22 cellular contexts compared by ENCODE assay signal in the genomic region with DNA sequence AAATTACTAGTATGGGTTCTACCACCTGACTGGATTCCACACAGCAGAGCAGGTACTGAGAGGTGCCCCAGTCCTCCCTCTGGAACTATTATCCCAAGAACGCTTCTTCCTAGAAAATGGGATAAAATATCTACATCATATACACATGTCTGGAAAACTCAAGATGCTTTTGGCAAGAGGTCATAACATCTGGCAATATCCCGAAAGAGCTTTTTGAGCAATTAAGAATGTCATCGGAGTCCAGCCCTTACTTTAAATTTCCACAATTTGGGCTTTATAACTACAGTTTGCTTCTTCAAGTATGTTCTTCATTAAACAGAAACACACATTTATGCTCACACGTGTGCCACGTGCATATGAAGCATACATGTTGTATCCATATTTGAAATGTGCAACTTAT.
"Had no signal": no experiment of that assay in that cellular context is flagged by ENCODE, and none has a peak within 500 bp of the region (broad histone marks: within the 10 kb centered on the region; RNA-seq: fewer than 3 reads in every experiment).

No MANE protein-coding gene starts in this region.

- H3K4me3 Mint-ChIP-seq: activated CD4-positive, alpha-beta T cell treated with anti-CD3 and anti-CD28 coated beads, Interleukin-2, amount 10 ng/mL, durations not matched to agents 7 days and 5 days; activated T-cell treated with anti-CD3 and anti-CD28 coated beads, Interleukin-2, amount 50 U/mL, for 72 hours; immature natural killer cell; naive thymus-derived CD8-positive, alpha-beta T cell; stimulated activated memory B cell treated with anti-CD40 and anti-IgM and Interleukin-4, amounts not matched to agents 10 μg/mL and 1 μg/mL and 100 μg/mL, for 72 hours had no signal

- H3K4me3 ChIP-seq: colonic mucosa, testis, upper lobe of right lung had no signal

- H3K27me3 ChIP-seq: brain microvascular endothelial cell, colonic mucosa, testis, upper lobe of right lung had no signal

- H3K9me3 ChIP-seq: colonic mucosa, testis, upper lobe of right lung had no signal

- DNase-seq: activated CD4-positive, alpha-beta T cell treated with anti-CD3 and anti-CD28 coated beads, Interleukin-2, amount 10 ng/mL, durations not matched to agents 7 days and 5 days; activated CD8-positive, alpha-beta memory T cell treated with anti-CD3 and anti-CD28 coated beads for 24 hours; activated CD8-positive, alpha-beta memory T cell treated with anti-CD3 and anti-CD28 coated beads, Interleukin-2, amount 50 U/mL, for 48 hours; activated effector memory CD4-positive, alpha-beta T cell treated with anti-CD3 and anti-CD28 coated beads, Interleukin-2, amount 50 U/mL, for 16 hours; activated naive CD4-positive, alpha-beta T cell treated with anti-CD3 and anti-CD28 coated beads, Interleukin-2, amount 50 U/mL, for 16 hours; activated T-cell treated with anti-CD3 and anti-CD28 coated beads, Interleukin-2, amount 50 U/mL, for 72 hours; aorta; brain microvascular endothelial cell; central memory CD4-positive, alpha-beta T cell; colonic mucosa; immature natural killer cell; left ventricle myocardium superior; mesendoderm; naive thymus-derived CD8-positive, alpha-beta T cell; stimulated activated CD4-positive, alpha-beta T cell treated with anti-CD3 and anti-CD28 coated beads, Interleukin-4, amount 100 ng/mL, for 4 hours; T1000; testis; upper lobe of right lung had no signal

- H3K27ac ChIP-seq: colonic mucosa, parathyroid adenoma, testis, upper lobe of right lung had no signal

- H3K9me3 Mint-ChIP-seq: activated CD4-positive, alpha-beta T cell treated with anti-CD3 and anti-CD28 coated beads, Interleukin-2, amount 10 ng/mL, durations not matched to agents 7 days and 5 days; stimulated activated memory B cell treated with anti-CD40 and anti-IgM and Interleukin-4, amounts not matched to agents 10 μg/mL and 1 μg/mL and 100 μg/mL, for 72 hours had no signal

- H3K36me3 ChIP-seq: brain microvascular endothelial cell, colonic mucosa, upper lobe of right lung had no signal

- H3K4me1 ChIP-seq: colonic mucosa, parathyroid adenoma, testis, upper lobe of right lung had no signal

- H3K36me3 Mint-ChIP-seq: immature natural killer cell; stimulated activated memory B cell treated with anti-CD40 and anti-IgM and Interleukin-4, amounts not matched to agents 10 μg/mL and 1 μg/mL and 100 μg/mL, for 72 hours had no signal

- H3K27ac Mint-ChIP-seq: activated CD4-positive, alpha-beta T cell treated with anti-CD3 and anti-CD28 coated beads, Interleukin-2, amount 10 ng/mL, durations not matched to agents 7 days and 5 days; activated T-cell treated with anti-CD3 and anti-CD28 coated beads, Interleukin-2, amount 50 U/mL, for 72 hours; immature natural killer cell; naive thymus-derived CD8-positive, alpha-beta T cell; stimulated activated memory B cell treated with anti-CD40 and anti-IgM and Interleukin-4, amounts not matched to agents 10 μg/mL and 1 μg/mL and 100 μg/mL, for 72 hours had no signal

- ATAC-seq: activated CD4-positive, CD25-positive, alpha-beta regulatory T cell treated with anti-CD3 and anti-CD28 coated beads, Interleukin-2, amount 50 U/mL, for 24 hours; activated T-cell treated with anti-CD3 and anti-CD28 coated beads, Interleukin-2, amount 50 U/mL, for 72 hours; left ventricle myocardium superior; naive thymus-derived CD8-positive, alpha-beta T cell; sciatic nerve; stimulated activated memory B cell treated with anti-CD40 and anti-IgM and Interleukin-4, amounts not matched to agents 10 μg/mL and 1 μg/mL and 100 μg/mL, for 72 hours; upper lobe of right lung had no signal

- H3K4me1 Mint-ChIP-seq: activated CD4-positive, alpha-beta T cell treated with anti-CD3 and anti-CD28 coated beads, Interleukin-2, amount 10 ng/mL, durations not matched to agents 7 days and 5 days; immature natural killer cell; naive thymus-derived CD8-positive, alpha-beta T cell; stimulated activated memory B cell treated with anti-CD40 and anti-IgM and Interleukin-4, amounts not matched to agents 10 μg/mL and 1 μg/mL and 100 μg/mL, for 72 hours had no signal
